Comparison of ENCODE assay signal across 12 cellular contexts in genomic region chr1:154307676-154308270, GRCh38. TPM values are rescaled to one million over a fixed set of nuclear protein-coding genes. Genes with fewer than 3 reads are reported as not detected.
DNase-seq lines count a peak whose midpoint lies in the region; ATAC-seq lines count a peak whose summit lies in the region.
"Not testable (repeated sequence)": the region's sequence is repeated elsewhere in the genome, so short reads cannot be mapped to it uniquely, and the experiment has no call there.
"Had no signal": no experiment of that assay in that cellular context is flagged by ENCODE, and none has a peak within 500 bp of the region (broad histone marks: within the 10 kb centered on the region; RNA-seq: fewer than 3 reads in every experiment).

No MANE protein-coding gene starts in this region.

- intact Hi-C loops in CD4-positive, alpha-beta memory T cell (cut with micrococcal nuclease); activated CD4-positive, alpha-beta memory T cell treated with anti-CD3 and anti-CD28 coated beads for 36 hours (cut with micrococcal nuclease): not testable (repeated sequence)

- not testable (repeated sequence) for H3K9me3 Mint-ChIP-seq in CD4-positive, alpha-beta memory T cell; T-cell; activated CD4-positive, alpha-beta memory T cell treated with anti-CD3 and anti-CD28 coated beads for 36 hours; activated T-cell treated with anti-CD3 and anti-CD28 coated beads, Interleukin-2, amount 50 U/mL, for 72 hours; activated naive CD8-positive, alpha-beta T cell treated with anti-CD3 and anti-CD28 coated beads, Interleukin-2, amount 50 U/mL, for 24 hours; stimulated activated effector memory CD8-positive, alpha-beta T cell treated with anti-CD3 and anti-CD28 coated beads, Interleukin-12 subunit alpha, Interleukin-12 subunit beta, amount 100 ng/mL, for 72 hours

- not testable (repeated sequence) for H3K9me3 ChIP-seq in CD4-positive, alpha-beta memory T cell (ENCODE audit: control insufficient read depth in 1 of 2, low read length in 2 of 2)

- CTCF ChIA-PET in CD4-positive, alpha-beta memory T cell (lab: Charles Lee; ENCODE audit: partially characterized antibody) = interaction anchor here (1.1 to 4.2 kb wide), 3 partner anchors 10 to 29 kb away, joined by 3 to 14 read pairs (median 3); no protein-coding TSS in a partner anchor
- CTCF ChIA-PET in T-cell (lab: Charles Lee) = not testable (repeated sequence)
- CTCF ChIA-PET in activated CD4-positive, alpha-beta memory T cell treated with anti-CD3 and anti-CD28 coated beads for 36 hours (lab: Charles Lee) = interaction anchor here (0.7 to 3.9 kb wide), 7 partner anchors 16 to 173 kb away, joined by 3 to 25 read pairs (median 3); partner anchors contain the start of gene ATP8B2

- DNase-seq in CD4-positive, alpha-beta memory T cell; T-cell; activated naive CD8-positive, alpha-beta T cell treated with anti-CD3 and anti-CD28 coated beads, Interleukin-2, amount 50 U/mL, for 24 hours: not testable (repeated sequence)
- DNase-seq in activated CD4-positive, alpha-beta memory T cell treated with anti-CD3 and anti-CD28 coated beads for 36 hours = peak; percentile 44
- DNase-seq in activated T-cell treated with anti-CD3 and anti-CD28 coated beads, Interleukin-2, amount 50 U/mL, for 72 hours = peak; percentile 7 to 28
- peak; percentile 22 for DNase-seq in kidney tubule cell (ENCODE audit: low spot score)
- DNase-seq in stimulated activated effector memory CD8-positive, alpha-beta T cell treated with anti-CD3 and anti-CD28 coated beads, Interleukin-12 subunit alpha, Interleukin-12 subunit beta, amount 100 ng/mL, for 72 hours (ENCODE audit: low spot score in 2 of 2) = peak in 1 of 2 donors; percentile 60

- not testable (repeated sequence) for ATAC-seq in T-cell (replicated peaks in 1 of 4); activated naive CD8-positive, alpha-beta T cell treated with anti-CD3 and anti-CD28 coated beads, Interleukin-2, amount 50 U/mL, for 24 hours
- ATAC-seq in activated CD4-positive, CD25-positive, alpha-beta regulatory T cell treated with anti-CD3 and anti-CD28 coated beads, Interleukin-2, amount 50 U/mL, for 24 hours = peak; percentile 25 to 34
- peak; percentile 17 to 23 for ATAC-seq in activated T-cell treated with anti-CD3 and anti-CD28 coated beads, Interleukin-2, amount 50 U/mL, for 72 hours (replicated peaks in 1 of 2)
- ATAC-seq in stimulated activated effector memory CD8-positive, alpha-beta T cell treated with anti-CD3 and anti-CD28 coated beads, Interleukin-12 subunit alpha, Interleukin-12 subunit beta, amount 100 ng/mL, for 72 hours = peak; percentile 9

- not testable (repeated sequence) for H3K4me3 ChIP-seq in CD4-positive, alpha-beta memory T cell (ENCODE audit: low read length in 2 of 2)

- H3K4me1 Mint-ChIP-seq in CD4-positive, alpha-beta memory T cell = peaks cover 7 to 12% (median 12%) of the 10 kb centered on the region in 4 donors
- peaks cover 5 to 11% (median 10%) of the 10 kb centered on the region in 3 donors for H3K4me1 Mint-ChIP-seq in T-cell
- H3K4me1 Mint-ChIP-seq in activated CD4-positive, alpha-beta memory T cell treated with anti-CD3 and anti-CD28 coated beads for 36 hours (ENCODE audit: low read depth) = peaks cover 26% of the 10 kb centered on the region
- peaks cover 30% of the 10 kb centered on the region for H3K4me1 Mint-ChIP-seq in activated T-cell treated with anti-CD3 and anti-CD28 coated beads, Interleukin-2, amount 50 U/mL, for 72 hours (ENCODE audit: low read depth)
- H3K4me1 Mint-ChIP-seq in activated naive CD8-positive, alpha-beta T cell treated with anti-CD3 and anti-CD28 coated beads, Interleukin-2, amount 50 U/mL, for 24 hours = peaks cover 30% of the 10 kb centered on the region
- H3K4me1 Mint-ChIP-seq in stimulated activated effector memory CD8-positive, alpha-beta T cell treated with anti-CD3 and anti-CD28 coated beads, Interleukin-12 subunit alpha, Interleukin-12 subunit beta, amount 100 ng/mL, for 72 hours = peaks cover 28% of the 10 kb centered on the region

- not testable (repeated sequence) for H3K27ac ChIP-seq in CD4-positive, alpha-beta memory T cell (ENCODE audit: low read depth, low read length)

- H3K36me3 ChIP-seq in CD4-positive, alpha-beta memory T cell (ENCODE audit: insufficient read depth, low read length) = not testable (repeated sequence)

- H3K27ac Mint-ChIP-seq in CD4-positive, alpha-beta memory T cell = peak overlapping the region in 6 of 7 donors; percentile 48 to 79 (median 70)
- peak overlapping the region; percentile 5 to 40 for H3K27ac Mint-ChIP-seq in T-cell
- H3K27ac Mint-ChIP-seq in activated CD4-positive, alpha-beta memory T cell treated with anti-CD3 and anti-CD28 coated beads for 36 hours = peak overlapping the region; percentile 30
- peak overlapping the region; percentile 1 for H3K27ac Mint-ChIP-seq in activated T-cell treated with anti-CD3 and anti-CD28 coated beads, Interleukin-2, amount 50 U/mL, for 72 hours
- peak overlapping the region; percentile 14 for H3K27ac Mint-ChIP-seq in activated naive CD8-positive, alpha-beta T cell treated with anti-CD3 and anti-CD28 coated beads, Interleukin-2, amount 50 U/mL, for 24 hours
- H3K27ac Mint-ChIP-seq in stimulated activated effector memory CD8-positive, alpha-beta T cell treated with anti-CD3 and anti-CD28 coated beads, Interleukin-12 subunit alpha, Interleukin-12 subunit beta, amount 100 ng/mL, for 72 hours = not testable (repeated sequence)

- not testable (repeated sequence) for H3K36me3 Mint-ChIP-seq in CD4-positive, alpha-beta memory T cell; T-cell; activated CD4-positive, alpha-beta memory T cell treated with anti-CD3 and anti-CD28 coated beads for 36 hours; activated T-cell treated with anti-CD3 and anti-CD28 coated beads, Interleukin-2, amount 50 U/mL, for 72 hours (ENCODE audit: insufficient read depth in 2 of 2); activated naive CD8-positive, alpha-beta T cell treated with anti-CD3 and anti-CD28 coated beads, Interleukin-2, amount 50 U/mL, for 24 hours (ENCODE audit: low read depth); stimulated activated effector memory CD8-positive, alpha-beta T cell treated with anti-CD3 and anti-CD28 coated beads, Interleukin-12 subunit alpha, Interleukin-12 subunit beta, amount 100 ng/mL, for 72 hours

- POLR2A ChIA-PET in CD4-positive, alpha-beta memory T cell (lab: Charles Lee; ENCODE audit: partially characterized antibody) = interaction anchor here (0.6 to 1.4 kb wide), 4 partner anchors 21 to 700 kb away, joined by 3 to 6 read pairs (median 3); no protein-coding TSS in a partner anchor
- POLR2A ChIA-PET in T-cell (lab: Charles Lee) = not testable (repeated sequence)
- POLR2A ChIA-PET in activated CD4-positive, alpha-beta memory T cell treated with anti-CD3 and anti-CD28 coated beads for 36 hours (lab: Charles Lee) = interaction anchor here (1.2 kb wide), 1 partner anchor 19 kb away, joined by 5 read pairs; no protein-coding TSS in a partner anchor

- H3K27me3 Mint-ChIP-seq in CD4-positive, alpha-beta memory T cell; T-cell; activated CD4-positive, alpha-beta memory T cell treated with anti-CD3 and anti-CD28 coated beads for 36 hours; activated T-cell treated with anti-CD3 and anti-CD28 coated beads, Interleukin-2, amount 50 U/mL, for 72 hours (ENCODE audit: low read depth); activated naive CD8-positive, alpha-beta T cell treated with anti-CD3 and anti-CD28 coated beads, Interleukin-2, amount 50 U/mL, for 24 hours: not testable (repeated sequence)

- peaks cover 13% of the 10 kb centered on the region for H3K4me1 ChIP-seq in CD4-positive, alpha-beta memory T cell (ENCODE audit: insufficient read depth, low read length)

- peak overlapping the region in 1 of 8 donors; percentile 16 for H3K4me3 Mint-ChIP-seq in CD4-positive, alpha-beta memory T cell
- not testable (repeated sequence) for H3K4me3 Mint-ChIP-seq in T-cell; activated CD4-positive, alpha-beta memory T cell treated with anti-CD3 and anti-CD28 coated beads for 36 hours; activated naive CD8-positive, alpha-beta T cell treated with anti-CD3 and anti-CD28 coated beads, Interleukin-2, amount 50 U/mL, for 24 hours; stimulated activated effector memory CD8-positive, alpha-beta T cell treated with anti-CD3 and anti-CD28 coated beads, Interleukin-12 subunit alpha, Interleukin-12 subunit beta, amount 100 ng/mL, for 72 hours
- H3K4me3 Mint-ChIP-seq in activated T-cell treated with anti-CD3 and anti-CD28 coated beads, Interleukin-2, amount 50 U/mL, for 72 hours = peak overlapping the region in 1 of 2 donors; percentile 54

- not testable (repeated sequence) for H3K27me3 ChIP-seq in CD4-positive, alpha-beta memory T cell (ENCODE audit: insufficient read depth, low read length)

RNA-seq across cellular contexts. Expression of gene AQP10, which starts 13.1 kb away (rescaled TPM):
- total RNA-seq in CD4-positive, alpha-beta memory T cell = not detected
- not detected for polyA plus RNA-seq in CD4-positive, alpha-beta memory T cell
- not detected for total RNA-seq in T-cell
- total RNA-seq in activated CD4-positive, alpha-beta memory T cell treated with anti-CD3 and anti-CD28 coated beads for 36 hours = not detected
- total RNA-seq in activated T-cell treated with anti-CD3 and anti-CD28 coated beads, Interleukin-2, amount 50 U/mL, for 72 hours = not detected
- total RNA-seq: Calu3, Daoy, GM23338, H7 had no signal
- polyA plus RNA-seq: GM23338 had no signal

RNA-seq across cellular contexts. Expression of gene ATP8B2, which starts 17.6 kb away (rescaled TPM):
- total RNA-seq in CD4-positive, alpha-beta memory T cell = 100 to 1,000 TPM; 186 TPM
- 10 to 100 TPM; 53.5 to 95.4 TPM for polyA plus RNA-seq in CD4-positive, alpha-beta memory T cell
- total RNA-seq in T-cell = 100 to 1,000 TPM; 142 to 172 (median 149) TPM
- 10 to 100 TPM; 58.5 to 59.9 TPM for total RNA-seq in activated CD4-positive, alpha-beta memory T cell treated with anti-CD3 and anti-CD28 coated beads for 36 hours
- total RNA-seq in activated T-cell treated with anti-CD3 and anti-CD28 coated beads, Interleukin-2, amount 50 U/mL, for 72 hours = 10 to 100 TPM; 37.4 to 52.6 TPM

RNA-seq across cellular contexts. Expression of gene HAX1, which starts 35.3 kb away (rescaled TPM):
- total RNA-seq in CD4-positive, alpha-beta memory T cell = 100 to 1,000 TPM; 110 to 121 TPM
- polyA plus RNA-seq in CD4-positive, alpha-beta memory T cell = 100 to 1,000 TPM; 167 to 259 TPM
- 10 to 100 TPM; 69.4 to 97.7 (median 92.5) TPM for total RNA-seq in T-cell
- total RNA-seq in activated CD4-positive, alpha-beta memory T cell treated with anti-CD3 and anti-CD28 coated beads for 36 hours = 100 to 1,000 TPM; 168 to 169 TPM
- total RNA-seq in activated T-cell treated with anti-CD3 and anti-CD28 coated beads, Interleukin-2, amount 50 U/mL, for 72 hours = 100 to 1,000 TPM; 306 to 310 TPM
